ENCODE assay signal across 19 cellular contexts in genomic region chr5:58786904-58787303, GRCh38.
DNase-seq lines count a peak whose midpoint lies in the region; ATAC-seq lines count a peak whose summit lies in the region.
"Had no signal": no experiment of that assay in that cellular context is flagged by ENCODE, and none has a peak within 500 bp of the region (broad histone marks: within the 10 kb centered on the region; RNA-seq: fewer than 3 reads in every experiment).

No MANE protein-coding gene starts in this region.

- H3K4me2 ChIP-seq in neuronal stem cell (ENCODE audit: insufficient read depth, low read length, poor library complexity, severe bottlenecking): no peak overlapping the region
- H3K4me2 ChIP-seq: A549 had no signal

- no peaks in the 10 kb centered on the region for H3K36me3 ChIP-seq in neuronal stem cell (replicated peaks in 1 of 2; ENCODE audit: control insufficient read depth in 2 of 2, insufficient read depth in 2 of 2, low read length in 2 of 2)

- H3K18ac ChIP-seq in neuronal stem cell (ENCODE audit: low read length): peak overlapping the region; percentile 5

- no peaks in the 10 kb centered on the region for H3K9me3 Mint-ChIP-seq in activated T-cell treated with anti-CD3 and anti-CD28 coated beads, Interleukin-2, amount 50 U/mL, for 72 hours
- H3K9me3 Mint-ChIP-seq: activated CD4-positive, alpha-beta T cell treated with anti-CD3 and anti-CD28 coated beads, Interleukin-2, amount 10 ng/mL, durations not matched to agents 7 days and 5 days; CD4-positive, alpha-beta T cell had no signal

- H2BK12ac ChIP-seq in neuronal stem cell (ENCODE audit: low read length): no peak overlapping the region

- no CpG with 5 or more reads among the region's 14 CpGs for WGBS in neuronal stem cell (ENCODE audit: extremely low coverage in 2 of 2, insufficient read length in 2 of 2, insufficient replicate concordance in 1 of 2), 2 donors

- no peak overlapping the region for H2BK15ac ChIP-seq in neuronal stem cell (ENCODE audit: low read length)

- no peak overlapping the region for H4K91ac ChIP-seq in neuronal stem cell (ENCODE audit: low read depth, low read length, poor library complexity)

- peak overlapping the region; percentile 25 for H3K14ac ChIP-seq in neuronal stem cell (ENCODE audit: low read length)

- H3K4ac ChIP-seq in neuronal stem cell (ENCODE audit: low read length): no peak overlapping the region

- no peak overlapping the region for H4K8ac ChIP-seq in neuronal stem cell (ENCODE audit: low read depth, low read length)

- no peak overlapping the region for H3K27ac ChIP-seq in neuronal stem cell (replicated peaks; ENCODE audit: low read length)
- H3K27ac ChIP-seq: A549 had no signal

- peak overlapping the region; percentile 13 for H3K23ac ChIP-seq in neuronal stem cell (ENCODE audit: low read depth, low read length, poor library complexity)

- no peak overlapping the region for H3K9ac ChIP-seq in neuronal stem cell (ENCODE audit: low read depth, low read length, poor library complexity)

- peak overlapping the region in 1 of 2 donors; percentile 46 for H3K4me3 Mint-ChIP-seq in activated T-cell treated with anti-CD3 and anti-CD28 coated beads, Interleukin-2, amount 50 U/mL, for 72 hours
- H3K4me3 Mint-ChIP-seq: activated CD4-positive, alpha-beta T cell treated with anti-CD3 and anti-CD28 coated beads, Interleukin-2, amount 10 ng/mL, durations not matched to agents 7 days and 5 days; CD4-positive, alpha-beta T cell had no signal

- H3K27me3 Mint-ChIP-seq in activated T-cell treated with anti-CD3 and anti-CD28 coated beads, Interleukin-2, amount 50 U/mL, for 72 hours (ENCODE audit: low read depth): peaks cover 55% of the 10 kb centered on the region

- ATAC-seq in activated T-cell treated with anti-CD3 and anti-CD28 coated beads, Interleukin-2, amount 50 U/mL, for 72 hours (replicated peaks in 1 of 2): peak; percentile 76 to 77
- ATAC-seq in GM21576 (IDR thresholded peaks at IDR 0.05; ENCODE audit: unreplicated experiment) (peak; percentile 64), HG03159 (IDR thresholded peaks at IDR 0.05; ENCODE audit: unreplicated experiment) (peak; percentile 52), GM21717 (IDR thresholded peaks at IDR 0.05; ENCODE audit: unreplicated experiment) (no peak)
- ATAC-seq: A549, left colon had no signal

- H2BK5ac ChIP-seq in neuronal stem cell (ENCODE audit: low read length): no peak overlapping the region

- H3K4me1 Mint-ChIP-seq in activated T-cell treated with anti-CD3 and anti-CD28 coated beads, Interleukin-2, amount 50 U/mL, for 72 hours (ENCODE audit: low read depth): peaks cover 14% of the 10 kb centered on the region
- H3K4me1 Mint-ChIP-seq: activated CD4-positive, alpha-beta T cell treated with anti-CD3 and anti-CD28 coated beads, Interleukin-2, amount 10 ng/mL, durations not matched to agents 7 days and 5 days had no signal

- H2BK120ac ChIP-seq in neuronal stem cell (ENCODE audit: low read depth, low read length): no peak overlapping the region

- no peaks in the 10 kb centered on the region for H3K79me1 ChIP-seq in neuronal stem cell (ENCODE audit: low read depth, low read length)

- H3K27me3 ChIP-seq in neuronal stem cell (ENCODE audit: control insufficient read depth in 3 of 3, insufficient read depth in 3 of 3, low read depth in 1 of 3, low read length in 3 of 3): no peaks in the 10 kb centered on the region

- H2AK5ac ChIP-seq in neuronal stem cell (ENCODE audit: low read depth, low read length): no peak overlapping the region

- H3K9me3 ChIP-seq in neuronal stem cell (replicated peaks in 1 of 2; ENCODE audit: control insufficient read depth in 2 of 2, insufficient read depth in 1 of 2, low read depth in 1 of 2, low read length in 2 of 2): peaks cover 0 to 3% of the 10 kb centered on the region in 2 donors

- DNase-seq in activated T-cell treated with anti-CD3 and anti-CD28 coated beads, Interleukin-2, amount 50 U/mL, for 72 hours: peak in 1 of 2 donors; percentile 24
- DNase-seq in activated T-cell treated with anti-CD3 and anti-CD28 coated beads for 4 hours (no peak), neuronal stem cell (ENCODE audit: low spot score) (no peak), NCI-H1105 treated with DMSO at 0.1 percent for 48 hours (lab: John Stamatoyannopoulos, UW) (no peak), NCI-H2081 (lab: John Stamatoyannopoulos, UW) (no peak)
- DNase-seq: activated CD4-positive, alpha-beta T cell treated with anti-CD3 and anti-CD28 coated beads, Interleukin-2, amount 10 ng/mL, durations not matched to agents 7 days and 5 days; activated T-cell treated with anti-CD3 and anti-CD28 coated beads, Interleukin-2, amount 50 U/mL, for 1 hour; CD4-positive, alpha-beta T cell; left colon; NCI-H1436; NCI-H345; SHP77; stimulated activated CD4-positive, alpha-beta T cell treated with anti-CD3 and anti-CD28 coated beads, Interleukin-4, amount 100 ng/mL, for 24 hours; T-helper 2 cell; trophoblast cell had no signal

- H3K36me3 Mint-ChIP-seq in activated T-cell treated with anti-CD3 and anti-CD28 coated beads, Interleukin-2, amount 50 U/mL, for 72 hours (ENCODE audit: insufficient read depth in 2 of 2): no peaks in the 10 kb centered on the region

- H2AFZ ChIP-seq in neuronal stem cell (ENCODE audit: low read length): no peak overlapping the region

- no peak overlapping the region for H3K4me3 ChIP-seq in neuronal stem cell (ENCODE audit: low read length in 2 of 2)
- H3K4me3 ChIP-seq: A549 had no signal

- no peak overlapping the region for H3K27ac Mint-ChIP-seq in activated T-cell treated with anti-CD3 and anti-CD28 coated beads, Interleukin-2, amount 50 U/mL, for 72 hours
- H3K27ac Mint-ChIP-seq: activated CD4-positive, alpha-beta T cell treated with anti-CD3 and anti-CD28 coated beads, Interleukin-2, amount 10 ng/mL, durations not matched to agents 7 days and 5 days; CD4-positive, alpha-beta T cell had no signal

- H3K4me1 ChIP-seq in neuronal stem cell (ENCODE audit: control insufficient read depth in 2 of 2, insufficient read depth in 1 of 2, low read depth in 1 of 2, low read length in 2 of 2): peaks cover 1 to 5% of the 10 kb centered on the region in 2 donors
- H3K4me1 ChIP-seq: A549 had no signal
